8 cellular contexts compared by ENCODE assay signal in the genomic region with DNA sequence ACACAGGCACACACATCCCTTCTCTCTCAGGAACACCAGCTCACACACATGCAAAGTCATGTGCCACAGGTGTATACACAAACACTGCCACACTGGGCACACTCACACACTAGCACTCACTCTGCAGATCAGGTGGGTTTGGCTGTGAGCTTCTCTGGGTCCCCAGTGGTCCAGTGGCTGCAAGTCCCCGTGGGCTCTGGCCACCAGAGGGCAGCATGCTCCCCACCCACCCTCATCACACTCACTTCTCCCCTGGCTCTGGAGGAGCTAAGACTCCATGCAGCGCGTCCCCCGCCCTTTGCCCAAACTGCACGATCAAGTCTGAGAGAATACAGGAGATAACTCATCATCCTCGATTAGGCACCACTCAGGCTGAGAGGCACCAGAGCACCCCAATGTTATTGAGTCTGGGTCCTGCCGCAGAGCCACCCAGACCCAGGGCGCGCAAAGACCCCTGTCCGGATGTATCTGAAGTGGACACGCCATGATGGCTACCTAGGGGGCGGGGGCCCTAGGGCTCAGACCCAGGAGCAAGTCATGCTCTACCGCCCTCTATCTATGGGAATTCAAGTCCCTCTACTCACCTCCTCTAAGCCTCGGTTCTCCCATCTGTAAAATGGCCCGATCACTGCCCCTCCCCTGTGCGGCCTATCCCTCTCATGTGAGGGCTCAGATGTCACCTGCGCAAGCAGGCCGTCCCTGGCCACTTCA.
A peak's percentile ranks its signal among the peaks of the same experiment; 100 is the strongest.
DNase-seq lines count a peak whose midpoint lies in the region; ATAC-seq and TF ChIP-seq lines count a peak whose summit lies in the region.

No MANE protein-coding gene starts in this region.

- CTCF ChIA-PET in Caco-2 (lab: Charles Lee) (interaction anchor here (0.6 to 2.7 kb wide), 19 partner anchors 8 to 795 kb away, joined by 3 to 39 read pairs (median 4); no protein-coding TSS in a partner anchor), PC-9 (lab: Charles Lee) (interaction anchor here (0.6 to 1.1 kb wide), 4 partner anchors 9 to 344 kb away, joined by 3 to 6 read pairs (median 3); a partner anchor contains a TSS)

- H3K4me1 ChIP-seq in Caco-2 (no peaks in the 10 kb centered on the region), PC-9 (replicated peaks; ENCODE audit: insufficient read depth) (no peaks in the 10 kb centered on the region), testis (peaks cover 12% of the 10 kb centered on the region)

- no peak overlapping the region for H2AFZ ChIP-seq in PC-9

- BruUV-seq in Caco-2 (replicated peaks; lab: Mats Ljungman, UMichigan): no TSS peak
- no TSS peak for BruUV-seq in PC-9 (replicated peaks; lab: Mats Ljungman, UMichigan)

- no peaks in the 10 kb centered on the region for H3K9me3 Mint-ChIP-seq in Caco-2 (ENCODE audit: unreplicated experiment)
- H3K9me3 Mint-ChIP-seq in activated T-cell treated with anti-CD3 and anti-CD28 coated beads, Interleukin-2, amount 50 U/mL, for 24 hours: no peaks in the 10 kb centered on the region

- ATAC-seq in omental fat pad (ENCODE audit: low FRiP score): no peak
- ATAC-seq in GM18861 (IDR thresholded peaks at IDR 0.05; ENCODE audit: unreplicated experiment): no peak

- H3K9me3 ChIP-seq in Caco-2: no peaks in the 10 kb centered on the region
- no peaks in the 10 kb centered on the region for H3K9me3 ChIP-seq in PC-9 (ENCODE audit: insufficient read depth, low read depth)
- H3K9me3 ChIP-seq in testis: no peaks in the 10 kb centered on the region

- H3K27me3 Mint-ChIP-seq in Caco-2 (ENCODE audit: insufficient read depth, unreplicated experiment): peaks cover 6% of the 10 kb centered on the region
- peaks cover 4% of the 10 kb centered on the region for H3K27me3 Mint-ChIP-seq in activated T-cell treated with anti-CD3 and anti-CD28 coated beads, Interleukin-2, amount 50 U/mL, for 24 hours

- H3F3A ChIP-seq in PC-9 (ENCODE audit: insufficient read depth, low read depth): no peaks in the 10 kb centered on the region; the same call in 1 of the 2 replicates

- no peaks in the 10 kb centered on the region for H3K79me2 ChIP-seq in PC-9 (ENCODE audit: low read depth)

- H3K36me3 ChIP-seq in Caco-2 (ENCODE audit: control insufficient read depth, insufficient read depth, low read length) (no peaks in the 10 kb centered on the region), PC-9 (ENCODE audit: low read depth) (no peaks in the 10 kb centered on the region), testis (ENCODE audit: low read depth, missing control alignments) (no peaks in the 10 kb centered on the region)

- intact Hi-C loops in Caco-2 (cut with micrococcal nuclease; ENCODE audit: unreplicated experiment) (loop anchor here (1.0 kb wide), 1 partner anchor 99 kb away; no protein-coding TSS in a partner anchor), PC-9 (cut with micrococcal nuclease; ENCODE audit: unreplicated experiment) (loop anchor here (2.0 kb wide), 1 partner anchor 99 kb away; no protein-coding TSS in a partner anchor), testis (cut with DNase I; ENCODE audit: low total_unique reads) (no loop called here)

- H3K4me2 ChIP-seq in PC-9: no peak overlapping the region

- H3K4me3 Mint-ChIP-seq in Caco-2 (ENCODE audit: unreplicated experiment): no peak overlapping the region
- H3K4me3 Mint-ChIP-seq in activated T-cell treated with anti-CD3 and anti-CD28 coated beads, Interleukin-2, amount 50 U/mL, for 24 hours: no peak overlapping the region

- POLR2A ChIA-PET in Caco-2 (lab: Charles Lee): no interaction called here
- POLR2A ChIA-PET in PC-9 (lab: Charles Lee; ENCODE audit: unreplicated experiment): interaction anchor here (0.6 to 0.7 kb wide), 2 partner anchors 27 to 274 kb away, joined by 5 to 6 read pairs; no protein-coding TSS in a partner anchor

- TF ChIP-seq POLR2A in testis (IDR thresholded peaks at IDR 0.05): no peak

- H3K36me3 Mint-ChIP-seq in Caco-2 (ENCODE audit: insufficient read depth, unreplicated experiment): no peaks in the 10 kb centered on the region
- H3K36me3 Mint-ChIP-seq in activated T-cell treated with anti-CD3 and anti-CD28 coated beads, Interleukin-2, amount 50 U/mL, for 24 hours (ENCODE audit: low read depth): no peaks in the 10 kb centered on the region

- WGBS in testis, 2 donors: 74% methylated on average over 17 to 18 of the region's 18 CpGs

- H3K27ac Mint-ChIP-seq in Caco-2 (ENCODE audit: unreplicated experiment): no peak overlapping the region
- H3K27ac Mint-ChIP-seq in activated T-cell treated with anti-CD3 and anti-CD28 coated beads, Interleukin-2, amount 50 U/mL, for 24 hours: no peak overlapping the region

- no peaks in the 10 kb centered on the region for H3K9me2 ChIP-seq in PC-9 (ENCODE audit: insufficient read depth)

- peak; percentile 70 to 72 for DNase-seq in Caco-2
- DNase-seq in HUDEP-2 (lab: John Stamatoyannopoulos, UW; ENCODE audit: unreplicated experiment in 76 of 76): peak in 57 of 76 experiments; percentile 7 to 73 (median 45)
- peak; percentile 43 to 52 for DNase-seq in PC-9
- peak; percentile 79 for DNase-seq in activated T-cell treated with anti-CD3 and anti-CD28 coated beads, Interleukin-2, amount 50 U/mL, for 24 hours
- DNase-seq in fibroblast of pulmonary artery (ENCODE audit: low read depth): peak; percentile 65
- peak; percentile 50 for DNase-seq in omental fat pad (ENCODE audit: low spot score)
- DNase-seq in testis: peak; percentile 72

- H3K4me1 Mint-ChIP-seq in Caco-2 (ENCODE audit: low read depth, unreplicated experiment): peaks cover 6% of the 10 kb centered on the region
- H3K4me1 Mint-ChIP-seq in activated T-cell treated with anti-CD3 and anti-CD28 coated beads, Interleukin-2, amount 50 U/mL, for 24 hours (ENCODE audit: low read depth): no peaks in the 10 kb centered on the region

- H3K27me3 ChIP-seq in Caco-2 (replicated peaks; ENCODE audit: control insufficient read depth, insufficient read depth, low read length) (no peaks in the 10 kb centered on the region), PC-9 (ENCODE audit: insufficient read depth, low read depth) (peaks cover 79% of the 10 kb centered on the region), testis (no peaks in the 10 kb centered on the region)

- H4K20me1 ChIP-seq in PC-9 (ENCODE audit: insufficient read depth): no peaks in the 10 kb centered on the region

- TF ChIP-seq CTCF in Caco-2 (IDR thresholded peaks at IDR 0.05; ENCODE audit: insufficient read depth in 1 of 2, low read depth in 1 of 2, low read length in 1 of 2, severe bottlenecking in 1 of 2, unreplicated experiment in 1 of 2): peak; percentile 77 to 92
- TF ChIP-seq CTCF in PC-9 (conservative IDR thresholded peaks at IDR 0.05): peak; percentile 75
- peak; percentile 86 for TF ChIP-seq CTCF in fibroblast of pulmonary artery (IDR thresholded peaks at IDR 0.05; ENCODE audit: low read length, missing control alignments)
- peak in 1 of 3 donors; percentile 10 for TF ChIP-seq CTCF in omental fat pad (IDR thresholded peaks at IDR 0.05)
- peak; percentile 28 to 69 (median 47) for TF ChIP-seq CTCF in testis (IDR thresholded peaks at IDR 0.05)

- no peak overlapping the region for H3K27ac ChIP-seq in PC-9
- H3K27ac ChIP-seq in testis: no peak overlapping the region

- H3K4me3 ChIP-seq in Caco-2 (ENCODE audit: low read depth, low read length): no peak overlapping the region
- no peak overlapping the region for H3K4me3 ChIP-seq in PC-9
- H3K4me3 ChIP-seq in fibroblast of pulmonary artery (replicated peaks; ENCODE audit: low read depth, low read length): no peak overlapping the region
- no peak overlapping the region for H3K4me3 ChIP-seq in testis
